In genomic region chr10:28959850-28960501, GRCh38 we compare ENCODE assay signal across 19 cellular contexts.
"Had no signal": no experiment of that assay in that cellular context is flagged by ENCODE, and none has a peak within 500 bp of the region (broad histone marks: within the 10 kb centered on the region; RNA-seq: fewer than 3 reads in every experiment).

No MANE protein-coding gene starts in this region.

- H3K4me1 ChIP-seq: lower lobe of right lung had no signal

- H3K36me3 ChIP-seq: lower lobe of right lung had no signal

- H3K27me3 Mint-ChIP-seq: activated B cell treated with CpG ODN at 0.5 μM for 24 hours; activated CD8-positive, alpha-beta T cell treated with anti-CD3 and anti-CD28 coated beads for 36 hours; type B pancreatic cell had no signal

- H3K27ac ChIP-seq: lower lobe of right lung, skin epidermis had no signal

- ATAC-seq: activated CD8-positive, alpha-beta T cell treated with anti-CD3 and anti-CD28 coated beads for 36 hours; activated T-cell treated with anti-CD3 and anti-CD28 coated beads, Interleukin-2, amount 50 U/mL, for 72 hours; lower lobe of right lung had no signal

- DNase-seq: activated B cell treated with CpG ODN at 0.5 μM for 24 hours; activated CD4-positive, alpha-beta T cell treated with anti-CD3 and anti-CD28 coated beads for 48 hours; activated CD8-positive, alpha-beta T cell treated with anti-CD3 and anti-CD28 coated beads for 36 hours; activated gamma-delta T cell; activated T-cell treated with anti-CD3 and anti-CD28 coated beads, Interleukin-2, amount 50 U/mL, for 72 hours; amniotic stem cell; cortex of kidney; effector CD4-positive, alpha-beta T cell; foreskin fibroblast; kidney glomerular epithelial cell; lower lobe of right lung; midbrain; stimulated activated CD4-positive, alpha-beta T cell treated with anti-CD3 and anti-CD28 coated beads, Interleukin-4, amount 100 ng/mL, for 24 hours; stimulated activated naive CD4-positive, alpha-beta T cell treated with Interleukin-2 at 50 U/mL for 16 hours had no signal

- H3K4me3 ChIP-seq: lower lobe of right lung, skin epidermis had no signal

- H3K4me3 Mint-ChIP-seq: activated B cell treated with CpG ODN at 0.5 μM for 24 hours; activated CD8-positive, alpha-beta T cell treated with anti-CD3 and anti-CD28 coated beads for 36 hours; activated naive CD8-positive, alpha-beta T cell; activated T-cell treated with anti-CD3 and anti-CD28 coated beads, Interleukin-2, amount 50 U/mL, for 72 hours; brain; neural crest cell; type B pancreatic cell had no signal

- H3K27ac Mint-ChIP-seq: activated B cell treated with CpG ODN at 0.5 μM for 24 hours; activated CD8-positive, alpha-beta T cell treated with anti-CD3 and anti-CD28 coated beads for 36 hours; activated naive CD8-positive, alpha-beta T cell; activated T-cell treated with anti-CD3 and anti-CD28 coated beads, Interleukin-2, amount 50 U/mL, for 72 hours; brain; type B pancreatic cell had no signal

- H3K4me1 Mint-ChIP-seq: activated B cell treated with CpG ODN at 0.5 μM for 24 hours, brain, neural crest cell had no signal

- H3K36me3 Mint-ChIP-seq: activated naive CD8-positive, alpha-beta T cell; brain; type B pancreatic cell had no signal

- H3K9me3 Mint-ChIP-seq: activated CD8-positive, alpha-beta T cell treated with anti-CD3 and anti-CD28 coated beads for 36 hours had no signal
